19 cellular contexts compared by ENCODE assay signal in genomic region chr2:218983263-218983970, GRCh38. TPM values are rescaled to one million over a fixed set of nuclear protein-coding genes. Genes with fewer than 3 reads are reported as not detected.
DNase-seq lines count a peak whose midpoint lies in the region; FAIRE-seq and TF ChIP-seq lines count a peak whose summit lies in the region.
"Had no signal": no experiment of that assay in that cellular context is flagged by ENCODE, and none has a peak within 500 bp of the region (broad histone marks: within the 10 kb centered on the region; RNA-seq: fewer than 3 reads in every experiment).

No MANE protein-coding gene starts in this region.

- H3K9me3 ChIP-seq in A673 (ENCODE audit: low read depth, low read length, poor library complexity, severe bottlenecking): no peaks in the 10 kb centered on the region
- H3K9me3 ChIP-seq: esophagus muscularis mucosa, tibial nerve had no signal

- H3K27me3 ChIP-seq in A673 (replicated peaks; ENCODE audit: insufficient read depth, low read depth, low read length, poor library complexity): peaks cover 45% of the 10 kb centered on the region

- H3K4me3 ChIP-seq in A673 (ENCODE audit: low read depth, low read length, poor library complexity, severe bottlenecking): peak overlapping the region; percentile 65

- DNase-seq in A673 (ENCODE audit: low spot score): no peak
- DNase-seq in D721Med (ENCODE audit: insufficient read length, low spot score): peak; percentile 6
- peak; percentile 78 for DNase-seq in NCI-H69 (lab: John Stamatoyannopoulos, UW)
- peak; percentile 30 for DNase-seq in kidney tubule cell (ENCODE audit: low spot score)
- DNase-seq in NCI-H2081 (lab: John Stamatoyannopoulos, UW): no peak
- no peak for DNase-seq in central memory CD4-positive, alpha-beta T cell
- no peak for DNase-seq in activated CD8-positive, alpha-beta memory T cell treated with anti-CD3 and anti-CD28 coated beads, Interleukin-2, amount 50 U/mL, for 4 hours
- no peak for DNase-seq in HEK293T (ENCODE audit: extremely low spot score)
- DNase-seq: activated CD4-positive, alpha-beta T cell treated with anti-CD3 and anti-CD28 coated beads for 1 hour; activated T-cell treated with anti-CD3 and anti-CD28 coated beads, Interleukin-2, amount 50 U/mL, for 24 hours; PC-3; stimulated activated CD8-positive, alpha-beta memory T cell treated with anti-CD3 and anti-CD28 coated beads, Interleukin-4, amount 100 ng/mL, for 48 hours; SW 1271 had no signal

- POLR2A ChIA-PET in A673 (lab: Charles Lee; ENCODE audit: low non-redundant PET): no interaction called here
- POLR2A ChIA-PET in HEK293T (lab: Yijun Ruan, JAX): no interaction called here

- BruUV-seq in A673 (replicated peaks; lab: Mats Ljungman, UMichigan): no TSS peak

- FAIRE-seq in D721Med (lab: Jason Lieb, UNC): no peak

- H3K27ac ChIP-seq in A673 (ENCODE audit: low read depth, low read length, poor library complexity, severe bottlenecking): peak overlapping the region; percentile 82
- H3K27ac ChIP-seq: esophagus muscularis mucosa, tibial nerve had no signal

- H3K36me3 ChIP-seq in A673 (ENCODE audit: insufficient read depth, low read length, poor library complexity, severe bottlenecking): no peaks in the 10 kb centered on the region
- H3K36me3 ChIP-seq: esophagus muscularis mucosa, tibial nerve had no signal

- H3K4me1 ChIP-seq in A673 (ENCODE audit: insufficient read depth, low read length, poor library complexity, severe bottlenecking): peaks cover 14% of the 10 kb centered on the region

- CTCF ChIA-PET in A673 (lab: Charles Lee) (interaction anchor here (2.3 kb wide), 1 partner anchor 12 kb away, joined by 7 read pairs; no protein-coding TSS in a partner anchor), HEK293T (lab: Yijun Ruan, JAX) (interaction anchor here (1.1 to 1.5 kb wide), 3 partner anchors 19 to 47 kb away, joined by 3 to 5 read pairs (median 3); no protein-coding TSS in a partner anchor)

- TF ChIP-seq CTCF in A673 (conservative IDR thresholded peaks at IDR 0.05; ENCODE audit: low read depth, low read length): no peak
- TF ChIP-seq CTCF in D721Med (IDR thresholded peaks at IDR 0.05; ENCODE audit: insufficient read depth, missing control alignments): no peak

- intact Hi-C loops in A673 (cut with micrococcal nuclease; ENCODE audit: unreplicated experiment): loop anchor here (5.0 kb wide), 2 partner anchors 131 to 174 kb away; no protein-coding TSS in a partner anchor

TF ChIP-seq in HEK293T, 16 proteins besides CTCF, POLR2A, EP300 and RAD21:
- TF ChIP-seq BHLHE40 (IDR thresholded peaks at IDR 0.05; ENCODE audit: borderline replicate concordance): no peak
- TF ChIP-seq ARNT (IDR thresholded peaks at IDR 0.05): no peak
- no peak for TF ChIP-seq CTBP1 (IDR thresholded peaks at IDR 0.05; ENCODE audit: borderline replicate concordance)
- TF ChIP-seq HDGF (IDR thresholded peaks at IDR 0.05; ENCODE audit: borderline replicate concordance): no peak
- TF ChIP-seq TARDBP (IDR thresholded peaks at IDR 0.05): no peak
- TF ChIP-seq NFRKB (IDR thresholded peaks at IDR 0.05): no peak
- TF ChIP-seq SP1 (IDR thresholded peaks at IDR 0.05): no peak
- TF ChIP-seq FOXA1 (IDR thresholded peaks at IDR 0.05): no peak
- no peak for TF ChIP-seq ZNF384 (IDR thresholded peaks at IDR 0.05)
- TF ChIP-seq FOXK2 (IDR thresholded peaks at IDR 0.05): no peak
- no peak for TF ChIP-seq SUZ12 (IDR thresholded peaks at IDR 0.05)
- no peak for TF ChIP-seq ELF4 (IDR thresholded peaks at IDR 0.05)

RNA-seq across cellular contexts. Expression of gene FEV, which starts 1.6 kb away (rescaled TPM):
- 8.0 and 12.6 TPM in 2 replicates for total RNA-seq in A673 (2021)
- total RNA-seq: esophagus muscularis mucosa, G401, myocyte, NCI-H460, right cardiac atrium, tibial nerve had no signal

RNA-seq across cellular contexts. Expression of gene CRYBA2, which starts 9.8 kb away (rescaled TPM):
- 1.1 and 1.3 TPM in 2 replicates for total RNA-seq in A673 (2021)
- total RNA-seq: esophagus muscularis mucosa, G401, myocyte, NCI-H460, right cardiac atrium, tibial nerve had no signal

RNA-seq across cellular contexts. Expression of gene CDK5R2, which starts 24.0 kb away (rescaled TPM):
- total RNA-seq in A673 (2021): 0.37 and 0.44 TPM in 2 replicates
- total RNA-seq: right cardiac atrium, tibial nerve had no signal

RNA-seq across cellular contexts. Expression of gene CFAP65, which starts 57.9 kb away (rescaled TPM):
- total RNA-seq in A673 (2021): 0.13 and 0.83 TPM in 2 replicates
- total RNA-seq: esophagus muscularis mucosa, G401, NCI-H460, right cardiac atrium, tibial nerve had no signal

Comparison
In these comparisons a context has a peak if more than half of its experiments do, and no peak if none do; other contexts are left out.
1. DNase-seq: peak in D721Med (single experiment), NCI-H69 (single experiment) and kidney tubule cell (single experiment); none in A673 (single experiment), NCI-H2081 (0 of 2), central memory CD4-positive, alpha-beta T cell (single experiment), activated CD8-positive, alpha-beta memory T cell treated with anti-CD3 and anti-CD28 coated beads, Interleukin-2, amount 50 U/mL, for 4 hours (single experiment) and HEK293T (single experiment).